In the genomic region with DNA sequence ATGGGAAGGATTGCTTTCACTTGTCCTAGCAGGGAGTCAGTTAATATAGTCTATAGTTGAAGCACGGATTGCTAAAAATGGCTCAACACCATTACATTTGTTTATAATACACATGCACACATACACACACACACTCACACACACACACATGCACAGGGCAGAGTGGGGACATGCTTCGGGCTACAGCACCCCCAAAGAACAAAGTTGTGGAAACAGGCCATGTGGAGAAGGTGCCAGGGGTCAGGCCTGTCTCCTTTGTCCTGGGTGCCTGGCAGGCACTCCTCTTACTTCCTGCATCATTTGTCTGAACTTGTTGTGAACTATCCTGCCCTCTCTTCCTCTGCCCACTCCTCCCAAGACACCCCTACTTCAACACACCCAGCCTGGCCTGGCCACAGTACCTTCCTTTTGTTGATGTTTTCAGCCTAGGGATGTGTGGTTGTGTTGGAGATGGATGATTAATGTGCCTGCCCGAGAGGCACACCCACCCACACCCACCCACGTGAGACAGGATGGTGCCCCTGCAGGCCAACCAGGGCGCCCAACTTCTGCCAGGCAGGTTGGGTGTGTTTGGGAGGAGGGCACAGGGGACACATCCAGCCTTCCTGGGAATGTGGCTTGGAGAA, we compare ENCODE assay signal across 20 cellular contexts. TPM values are rescaled to one million over a fixed set of nuclear protein-coding genes. Genes with fewer than 3 reads are reported as not detected.
DNase-seq lines count a peak whose midpoint lies in the region; ATAC-seq, FAIRE-seq and TF ChIP-seq lines count a peak whose summit lies in the region.
"Had no signal": no experiment of that assay in that cellular context is flagged by ENCODE, and none has a peak within 500 bp of the region (broad histone marks: within the 10 kb centered on the region; RNA-seq: fewer than 3 reads in every experiment).

No MANE protein-coding gene starts in this region.

- no peak overlapping the region for H3K27ac ChIP-seq in DND-41 (ENCODE audit: low read length)
- H3K27ac ChIP-seq: brain microvascular endothelial cell, heart right ventricle, WERI-Rb-1 had no signal

- H3K4me1 ChIP-seq in DND-41 (ENCODE audit: insufficient read depth, low read length) (no peaks in the 10 kb centered on the region), mucosa of descending colon (ENCODE audit: low read depth) (no peaks in the 10 kb centered on the region)

- H3K27me3 Mint-ChIP-seq in activated T-helper 17 cell treated with anti-CD3 and anti-CD28 coated beads, Interleukin-2, amount 50 U/mL, for 72 hours: no peaks in the 10 kb centered on the region
- H3K27me3 Mint-ChIP-seq: T-cell had no signal

- H3K4me3 Mint-ChIP-seq in activated T-helper 17 cell treated with anti-CD3 and anti-CD28 coated beads, Interleukin-2, amount 50 U/mL, for 72 hours: no peak overlapping the region
- H3K4me3 Mint-ChIP-seq: dendritic cell treated with granulocyte-macrophage colony-stimulating factor and Interleukin-4, amounts not matched to agents 40 ng/mL and 50 ng/mL, for 4 days; T-cell had no signal

- peak; percentile 52; the same call in 2 of the 3 replicates for ATAC-seq in DND-41 (ENCODE audit: insufficient read depth, low read depth)
- ATAC-seq in activated T-helper 17 cell treated with anti-CD3 and anti-CD28 coated beads, Interleukin-2, amount 50 U/mL, for 72 hours (replicated peaks): peak; percentile 24
- ATAC-seq in mucosa of descending colon: peak; percentile 67
- ATAC-seq: heart right ventricle had no signal

- H3K4me1 Mint-ChIP-seq in activated T-helper 17 cell treated with anti-CD3 and anti-CD28 coated beads, Interleukin-2, amount 50 U/mL, for 72 hours: no peaks in the 10 kb centered on the region
- H3K4me1 Mint-ChIP-seq: T-cell had no signal

- no peak for DNase-seq in DND-41
- peak; percentile 93 for DNase-seq in HPDE6-E6E7 (ENCODE audit: extremely low spot score)
- no peak for DNase-seq in mucosa of descending colon
- no peak for DNase-seq in HTR-8/SVneo (ENCODE audit: insufficient read length, low spot score)
- DNase-seq in NCI-H524 treated with DMSO at 0.1 percent for 48 hours (lab: John Stamatoyannopoulos, UW): no peak
- no peak for DNase-seq in COR-L47 (lab: John Stamatoyannopoulos, UW)
- DNase-seq: activated naive CD4-positive, alpha-beta T cell; brain microvascular endothelial cell; DMS153; heart right ventricle; midbrain; MV-4-11; NCI-H2107; RPMI8226; stimulated activated CD4-positive, alpha-beta T cell treated with anti-CD3 and anti-CD28 coated beads, Interleukin-2, amount 100 ng/mL, for 48 hours; T-cell; WERI-Rb-1 had no signal

- no peak overlapping the region for H3K4me2 ChIP-seq in DND-41 (ENCODE audit: insufficient read depth, low read length)

- H4K20me1 ChIP-seq in DND-41 (ENCODE audit: insufficient read depth, low read length): no peaks in the 10 kb centered on the region

- no peaks in the 10 kb centered on the region for H3K36me3 ChIP-seq in DND-41 (ENCODE audit: insufficient read depth, low read length)
- H3K36me3 ChIP-seq in mucosa of descending colon (ENCODE audit: low read depth): no peaks in the 10 kb centered on the region
- H3K36me3 ChIP-seq: brain microvascular endothelial cell, heart right ventricle, WERI-Rb-1 had no signal

- H3K4me3 ChIP-seq in DND-41 (ENCODE audit: low read depth in 1 of 2, low read length in 2 of 2) (no peak overlapping the region), mucosa of descending colon (no peak overlapping the region)
- H3K4me3 ChIP-seq: heart right ventricle had no signal

- no peak for FAIRE-seq in HTR-8/SVneo (lab: Jason Lieb, UNC)
- FAIRE-seq: GM18507 had no signal

- TF ChIP-seq CTCF in DND-41 (IDR thresholded peaks at IDR 0.05; ENCODE audit: borderline replicate concordance, extremely low read depth, low read length, poor library complexity, severe bottlenecking) (no peak), mucosa of descending colon (IDR thresholded peaks at IDR 0.05) (no peak)

- H3K9me3 Mint-ChIP-seq in activated T-helper 17 cell treated with anti-CD3 and anti-CD28 coated beads, Interleukin-2, amount 50 U/mL, for 72 hours: no peaks in the 10 kb centered on the region
- H3K9me3 Mint-ChIP-seq: dendritic cell treated with granulocyte-macrophage colony-stimulating factor and Interleukin-4, amounts not matched to agents 40 ng/mL and 50 ng/mL, for 4 days; T-cell had no signal

- intact Hi-C loops in mucosa of descending colon (cut with DNase I, micrococcal nuclease): no loop called here

- no peaks in the 10 kb centered on the region for H3K79me2 ChIP-seq in DND-41 (ENCODE audit: insufficient read depth, low read length)

- H3K9me3 ChIP-seq in DND-41 (ENCODE audit: insufficient read depth, low read length, severe bottlenecking) (no peaks in the 10 kb centered on the region), mucosa of descending colon (no peaks in the 10 kb centered on the region)
- H3K9me3 ChIP-seq: heart right ventricle had no signal

- no peaks in the 10 kb centered on the region for H3K36me3 Mint-ChIP-seq in activated T-helper 17 cell treated with anti-CD3 and anti-CD28 coated beads, Interleukin-2, amount 50 U/mL, for 72 hours (ENCODE audit: low read depth)
- H3K36me3 Mint-ChIP-seq: T-cell had no signal

- no peak overlapping the region for H2AFZ ChIP-seq in DND-41 (ENCODE audit: low read depth, low read length)

- H3K27ac Mint-ChIP-seq in activated T-helper 17 cell treated with anti-CD3 and anti-CD28 coated beads, Interleukin-2, amount 50 U/mL, for 72 hours: no peak overlapping the region
- H3K27ac Mint-ChIP-seq: dendritic cell treated with granulocyte-macrophage colony-stimulating factor and Interleukin-4, amounts not matched to agents 40 ng/mL and 50 ng/mL, for 4 days; T-cell had no signal

- no peak overlapping the region for H3K9ac ChIP-seq in DND-41 (ENCODE audit: low read depth, low read length)

- no peaks in the 10 kb centered on the region for H3K27me3 ChIP-seq in DND-41 (ENCODE audit: insufficient read depth, low read length, poor library complexity)
- H3K27me3 ChIP-seq: brain microvascular endothelial cell, heart right ventricle had no signal

RNA-seq across cellular contexts. Expression of a gene that starts 17.5 kb away (rescaled TPM):
- total RNA-seq in activated T-helper 17 cell treated with anti-CD3 and anti-CD28 coated beads, Interleukin-2, amount 50 U/mL, for 72 hours: 100 to 1,000 TPM; 162 to 227 TPM
- 1 to 10 TPM; 5.3 to 7.6 (median 5.8) TPM for total RNA-seq in mucosa of descending colon

RNA-seq across cellular contexts. Expression of a gene that starts 54.6 kb away (rescaled TPM):
- total RNA-seq in activated T-helper 17 cell treated with anti-CD3 and anti-CD28 coated beads, Interleukin-2, amount 50 U/mL, for 72 hours: 10 to 100 TPM; 21.7 to 26.6 TPM
- 10 to 100 TPM in 2 of 3 donors, 1 to 10 TPM in 1; 9.7 to 24.7 (median 16.4) TPM for total RNA-seq in mucosa of descending colon

Comparison
In these comparisons a context has a peak if more than half of its experiments do, and no peak if none do; other contexts are left out.
1. RNA of a gene that starts 17.5 kb away (total RNA-seq): 162 to 227 TPM in activated T-helper 17 cell treated with anti-CD3 and anti-CD28 coated beads, Interleukin-2, amount 50 U/mL, for 72 hours; 5.3 to 7.6 TPM in mucosa of descending colon; every median in the first group is over 10 times any median in the second.
2. Peak in every context shown above with its lines, with median percentiles within 50 percentile points of each other: ATAC-seq.